Comparison of ENCODE assay signal across 2 cellular contexts in the genomic region with DNA sequence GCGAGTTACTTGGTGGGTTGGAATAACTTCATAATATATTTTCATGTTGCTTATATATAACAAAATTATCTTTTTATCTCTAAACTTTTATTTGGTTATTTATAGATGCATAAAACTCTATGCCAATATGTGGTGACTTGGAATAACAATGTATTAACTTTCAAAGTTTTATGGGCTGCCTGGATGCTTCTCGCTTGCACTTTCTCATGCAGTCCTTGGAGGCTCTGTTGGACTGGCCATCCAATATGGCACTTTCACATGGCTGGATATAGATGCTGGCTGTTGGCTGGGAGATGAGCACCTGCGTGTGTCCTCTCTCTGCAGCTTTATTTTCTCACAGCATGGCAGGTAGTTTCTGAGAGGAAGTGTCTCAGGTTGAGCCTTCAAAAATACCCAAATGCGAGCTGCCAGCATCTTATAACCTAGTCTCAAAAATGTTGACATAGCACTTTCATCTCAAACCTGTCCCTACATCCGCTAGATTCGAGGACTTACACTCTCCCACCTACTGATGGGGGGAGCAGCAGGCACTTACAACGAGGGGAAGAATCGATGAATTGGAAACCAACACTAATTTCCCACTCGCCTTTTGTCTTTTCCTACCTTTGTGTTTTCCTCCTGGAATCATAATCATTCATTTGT.
TF ChIP-seq lines count a peak whose summit lies in the region.

No MANE protein-coding gene starts in this region.

TF ChIP-seq in HepG2, 621 proteins besides CTCF, POLR2A, EP300 and RAD21 (continued from another document):
- TF ChIP-seq MAFK (conservative IDR thresholded peaks at IDR 0.05 in 1 of 2, IDR thresholded peaks at IDR 0.05 in 1 of 2; ENCODE audit: low read length in 2 of 2) (peak; percentile 72 to 74), SUZ12 (IDR thresholded peaks at IDR 0.05; ENCODE audit: low read depth, low read length) (no peak)

TF ChIP-seq in WTC11, 78 proteins besides CTCF, POLR2A, EP300 and RAD21:
- TF ChIP-seq, protein P1, sequence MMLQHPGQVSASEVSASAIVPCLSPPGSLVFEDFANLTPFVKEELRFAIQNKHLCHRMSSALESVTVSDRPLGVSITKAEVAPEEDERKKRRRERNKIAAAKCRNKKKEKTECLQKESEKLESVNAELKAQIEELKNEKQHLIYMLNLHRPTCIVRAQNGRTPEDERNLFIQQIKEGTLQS (CRISPR knock-in tag; conservative IDR thresholded peaks at IDR 0.05): no peak
- TF ChIP-seq, protein P2, sequence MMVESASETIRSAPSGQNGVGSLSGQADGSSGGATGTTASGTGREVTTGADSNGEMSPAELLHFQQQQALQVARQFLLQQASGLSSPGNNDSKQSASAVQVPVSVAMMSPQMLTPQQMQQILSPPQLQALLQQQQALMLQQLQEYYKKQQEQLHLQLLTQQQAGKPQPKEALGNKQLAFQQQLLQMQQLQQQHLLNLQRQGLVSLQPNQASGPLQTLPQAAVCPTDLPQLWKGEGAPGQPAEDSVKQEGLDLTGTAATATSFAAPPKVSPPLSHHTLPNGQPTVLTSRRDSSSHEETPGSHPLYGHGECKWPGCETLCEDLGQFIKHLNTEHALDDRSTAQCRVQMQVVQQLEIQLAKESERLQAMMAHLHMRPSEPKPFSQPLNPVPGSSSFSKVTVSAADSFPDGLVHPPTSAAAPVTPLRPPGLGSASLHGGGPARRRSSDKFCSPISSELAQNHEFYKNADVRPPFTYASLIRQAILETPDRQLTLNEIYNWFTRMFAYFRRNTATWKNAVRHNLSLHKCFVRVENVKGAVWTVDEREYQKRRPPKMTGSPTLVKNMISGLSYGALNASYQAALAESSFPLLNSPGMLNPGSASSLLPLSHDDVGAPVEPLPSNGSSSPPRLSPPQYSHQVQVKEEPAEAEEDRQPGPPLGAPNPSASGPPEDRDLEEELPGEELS (CRISPR knock-in tag; IDR thresholded peaks at IDR 0.05): no peak
- TF ChIP-seq, protein P3, sequence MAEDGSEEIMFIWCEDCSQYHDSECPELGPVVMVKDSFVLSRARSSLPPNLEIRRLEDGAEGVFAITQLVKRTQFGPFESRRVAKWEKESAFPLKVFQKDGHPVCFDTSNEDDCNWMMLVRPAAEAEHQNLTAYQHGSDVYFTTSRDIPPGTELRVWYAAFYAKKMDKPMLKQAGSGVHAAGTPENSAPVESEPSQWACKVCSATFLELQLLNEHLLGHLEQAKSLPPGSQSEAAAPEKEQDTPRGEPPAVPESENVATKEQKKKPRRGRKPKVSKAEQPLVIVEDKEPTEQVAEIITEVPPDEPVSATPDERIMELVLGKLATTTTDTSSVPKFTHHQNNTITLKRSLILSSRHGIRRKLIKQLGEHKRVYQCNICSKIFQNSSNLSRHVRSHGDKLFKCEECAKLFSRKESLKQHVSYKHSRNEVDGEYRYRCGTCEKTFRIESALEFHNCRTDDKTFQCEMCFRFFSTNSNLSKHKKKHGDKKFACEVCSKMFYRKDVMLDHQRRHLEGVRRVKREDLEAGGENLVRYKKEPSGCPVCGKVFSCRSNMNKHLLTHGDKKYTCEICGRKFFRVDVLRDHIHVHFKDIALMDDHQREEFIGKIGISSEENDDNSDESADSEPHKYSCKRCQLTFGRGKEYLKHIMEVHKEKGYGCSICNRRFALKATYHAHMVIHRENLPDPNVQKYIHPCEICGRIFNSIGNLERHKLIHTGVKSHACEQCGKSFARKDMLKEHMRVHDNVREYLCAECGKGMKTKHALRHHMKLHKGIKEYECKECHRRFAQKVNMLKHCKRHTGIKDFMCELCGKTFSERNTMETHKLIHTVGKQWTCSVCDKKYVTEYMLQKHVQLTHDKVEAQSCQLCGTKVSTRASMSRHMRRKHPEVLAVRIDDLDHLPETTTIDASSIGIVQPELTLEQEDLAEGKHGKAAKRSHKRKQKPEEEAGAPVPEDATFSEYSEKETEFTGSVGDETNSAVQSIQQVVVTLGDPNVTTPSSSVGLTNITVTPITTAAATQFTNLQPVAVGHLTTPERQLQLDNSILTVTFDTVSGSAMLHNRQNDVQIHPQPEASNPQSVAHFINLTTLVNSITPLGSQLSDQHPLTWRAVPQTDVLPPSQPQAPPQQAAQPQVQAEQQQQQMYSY (CRISPR knock-in tag; IDR thresholded peaks at IDR 0.05): no peak
- TF ChIP-seq TP53 (CRISPR knock-in tag; IDR thresholded peaks at IDR 0.05) (no peak), GRHL2 (CRISPR knock-in tag; IDR thresholded peaks at IDR 0.05; ENCODE audit: insufficient replicate concordance, severe bottlenecking) (no peak), MYBL2 (CRISPR knock-in tag; IDR thresholded peaks at IDR 0.05) (no peak), FOXP1 (CRISPR knock-in tag; IDR thresholded peaks at IDR 0.05; ENCODE audit: borderline replicate concordance) (no peak), OVOL2 (CRISPR knock-in tag; IDR thresholded peaks at IDR 0.05; ENCODE audit: borderline replicate concordance) (no peak)
- TF ChIP-seq, protein P4, sequence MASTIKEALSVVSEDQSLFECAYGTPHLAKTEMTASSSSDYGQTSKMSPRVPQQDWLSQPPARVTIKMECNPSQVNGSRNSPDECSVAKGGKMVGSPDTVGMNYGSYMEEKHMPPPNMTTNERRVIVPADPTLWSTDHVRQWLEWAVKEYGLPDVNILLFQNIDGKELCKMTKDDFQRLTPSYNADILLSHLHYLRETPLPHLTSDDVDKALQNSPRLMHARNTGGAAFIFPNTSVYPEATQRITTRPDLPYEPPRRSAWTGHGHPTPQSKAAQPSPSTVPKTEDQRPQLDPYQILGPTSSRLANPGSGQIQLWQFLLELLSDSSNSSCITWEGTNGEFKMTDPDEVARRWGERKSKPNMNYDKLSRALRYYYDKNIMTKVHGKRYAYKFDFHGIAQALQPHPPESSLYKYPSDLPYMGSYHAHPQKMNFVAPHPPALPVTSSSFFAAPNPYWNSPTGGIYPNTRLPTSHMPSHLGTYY (CRISPR knock-in tag; IDR thresholded peaks at IDR 0.05): no peak
- TF ChIP-seq, protein P5, sequence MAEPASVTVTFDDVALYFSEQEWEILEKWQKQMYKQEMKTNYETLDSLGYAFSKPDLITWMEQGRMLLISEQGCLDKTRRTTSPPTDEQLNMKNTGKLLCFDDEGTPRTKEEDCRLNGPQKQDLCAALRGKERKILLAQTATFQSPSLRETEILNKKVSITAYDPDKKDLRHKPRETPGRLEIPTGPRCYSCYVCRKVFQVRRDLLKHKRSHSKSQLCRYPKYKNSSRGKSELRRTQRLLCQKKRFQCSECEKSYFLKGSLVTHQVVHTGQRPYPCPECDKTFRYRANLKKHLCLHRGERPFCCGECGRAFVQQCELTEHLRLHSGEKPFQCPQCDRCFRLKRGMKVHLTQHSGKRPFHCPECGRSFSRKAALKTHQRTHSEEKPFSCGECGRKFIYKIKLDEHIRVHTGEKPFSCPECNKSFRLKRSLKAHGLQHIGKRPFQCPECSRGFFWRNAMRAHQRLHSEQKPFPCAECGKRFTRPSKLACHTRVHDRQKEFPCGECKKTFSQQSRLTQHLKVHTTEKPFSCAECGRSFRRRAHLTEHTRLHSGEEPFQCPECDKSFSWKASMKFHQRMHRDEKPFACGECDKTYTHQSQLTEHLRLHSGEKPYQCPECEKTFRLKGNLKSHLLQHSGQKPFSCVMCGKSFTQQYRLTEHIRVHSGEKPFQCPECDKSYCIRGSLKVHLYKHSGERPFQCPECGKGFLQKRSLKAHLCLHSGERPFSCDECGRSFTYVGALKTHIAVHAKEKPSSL (CRISPR knock-in tag; conservative IDR thresholded peaks at IDR 0.05): no peak
- TF ChIP-seq, protein P6, sequence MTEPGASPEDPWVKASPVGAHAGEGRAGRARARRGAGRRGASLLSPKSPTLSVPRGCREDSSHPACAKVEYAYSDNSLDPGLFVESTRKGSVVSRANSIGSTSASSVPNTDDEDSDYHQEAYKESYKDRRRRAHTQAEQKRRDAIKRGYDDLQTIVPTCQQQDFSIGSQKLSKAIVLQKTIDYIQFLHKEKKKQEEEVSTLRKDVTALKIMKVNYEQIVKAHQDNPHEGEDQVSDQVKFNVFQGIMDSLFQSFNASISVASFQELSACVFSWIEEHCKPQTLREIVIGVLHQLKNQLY (CRISPR knock-in tag; IDR thresholded peaks at IDR 0.05): no peak
- TF ChIP-seq, protein P7, sequence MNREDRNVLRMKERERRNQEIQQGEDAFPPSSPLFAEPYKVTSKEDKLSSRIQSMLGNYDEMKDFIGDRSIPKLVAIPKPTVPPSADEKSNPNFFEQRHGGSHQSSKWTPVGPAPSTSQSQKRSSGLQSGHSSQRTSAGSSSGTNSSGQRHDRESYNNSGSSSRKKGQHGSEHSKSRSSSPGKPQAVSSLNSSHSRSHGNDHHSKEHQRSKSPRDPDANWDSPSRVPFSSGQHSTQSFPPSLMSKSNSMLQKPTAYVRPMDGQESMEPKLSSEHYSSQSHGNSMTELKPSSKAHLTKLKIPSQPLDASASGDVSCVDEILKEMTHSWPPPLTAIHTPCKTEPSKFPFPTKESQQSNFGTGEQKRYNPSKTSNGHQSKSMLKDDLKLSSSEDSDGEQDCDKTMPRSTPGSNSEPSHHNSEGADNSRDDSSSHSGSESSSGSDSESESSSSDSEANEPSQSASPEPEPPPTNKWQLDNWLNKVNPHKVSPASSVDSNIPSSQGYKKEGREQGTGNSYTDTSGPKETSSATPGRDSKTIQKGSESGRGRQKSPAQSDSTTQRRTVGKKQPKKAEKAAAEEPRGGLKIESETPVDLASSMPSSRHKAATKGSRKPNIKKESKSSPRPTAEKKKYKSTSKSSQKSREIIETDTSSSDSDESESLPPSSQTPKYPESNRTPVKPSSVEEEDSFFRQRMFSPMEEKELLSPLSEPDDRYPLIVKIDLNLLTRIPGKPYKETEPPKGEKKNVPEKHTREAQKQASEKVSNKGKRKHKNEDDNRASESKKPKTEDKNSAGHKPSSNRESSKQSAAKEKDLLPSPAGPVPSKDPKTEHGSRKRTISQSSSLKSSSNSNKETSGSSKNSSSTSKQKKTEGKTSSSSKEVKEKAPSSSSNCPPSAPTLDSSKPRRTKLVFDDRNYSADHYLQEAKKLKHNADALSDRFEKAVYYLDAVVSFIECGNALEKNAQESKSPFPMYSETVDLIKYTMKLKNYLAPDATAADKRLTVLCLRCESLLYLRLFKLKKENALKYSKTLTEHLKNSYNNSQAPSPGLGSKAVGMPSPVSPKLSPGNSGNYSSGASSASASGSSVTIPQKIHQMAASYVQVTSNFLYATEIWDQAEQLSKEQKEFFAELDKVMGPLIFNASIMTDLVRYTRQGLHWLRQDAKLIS (CRISPR knock-in tag; IDR thresholded peaks at IDR 0.05; ENCODE audit: borderline replicate concordance): no peak
